13 cellular contexts compared by ENCODE assay signal in the genomic region with DNA sequence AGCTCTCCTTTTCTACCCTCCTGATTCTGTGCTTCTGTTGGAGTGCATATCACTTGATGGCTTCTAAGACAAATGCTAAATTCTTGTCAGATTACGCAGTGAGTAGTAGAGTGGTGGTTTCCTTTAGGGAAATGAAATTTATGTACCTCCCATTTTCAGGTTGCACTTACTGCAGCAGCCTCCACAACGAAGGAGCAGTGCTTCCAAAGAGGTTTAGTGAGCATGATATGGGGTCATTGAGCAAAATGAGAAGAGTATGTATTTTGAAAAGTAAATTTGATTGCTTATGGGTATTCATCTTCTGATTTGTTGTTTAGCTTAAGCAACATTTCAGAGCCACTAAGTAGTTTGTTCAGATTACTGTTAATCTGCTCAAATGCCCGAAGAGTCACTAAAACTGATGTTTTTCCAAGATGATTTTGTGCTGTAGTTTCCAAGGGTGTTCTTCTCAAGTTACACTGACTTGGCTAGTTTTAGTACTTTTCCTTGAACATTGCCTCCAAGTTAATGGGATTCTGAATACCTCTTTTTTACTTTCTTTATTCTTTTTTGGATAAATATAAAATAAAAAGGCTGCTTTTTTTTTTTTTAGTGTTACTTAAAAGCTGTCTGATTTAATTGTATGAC.
A peak's percentile ranks its signal among the peaks of the same experiment; 100 is the strongest.
DNase-seq lines count a peak whose midpoint lies in the region; TF ChIP-seq lines count a peak whose summit lies in the region.
"Had no signal": no experiment of that assay in that cellular context is flagged by ENCODE, and none has a peak within 500 bp of the region (broad histone marks: within the 10 kb centered on the region; RNA-seq: fewer than 3 reads in every experiment).

No MANE protein-coding gene starts in this region.

- peak; percentile 36 for DNase-seq in EH (ENCODE audit: low read depth)
- DNase-seq in HEK293T (ENCODE audit: extremely low spot score), result peak; percentile 10
- DNase-seq in mesenchymal stem cell, result peak; percentile 18
- DNase-seq in DMS79 treated with DMSO at 0.1 percent for 48 hours (lab: John Stamatoyannopoulos, UW), result no peak
- DNase-seq in transverse colon, result no peak
- DNase-seq in immature natural killer cell, result no peak
- DNase-seq in NCI-H82 (lab: John Stamatoyannopoulos, UW), result no peak
- DNase-seq: activated CD4-positive, alpha-beta T cell treated with anti-CD3 and anti-CD28 coated beads for 48 hours; Caco-2; colonic mucosa; OCI-M1; posterior cingulate gyrus had no signal

- POLR2A ChIA-PET in HEK293T (lab: Yijun Ruan, JAX), result no interaction called here

- H3K4me2 ChIP-seq in mesenchymal stem cell (ENCODE audit: low read length, poor library complexity, severe bottlenecking), result no peak overlapping the region

- H3K23ac ChIP-seq in mesenchymal stem cell (ENCODE audit: low read length in 2 of 2), result no peak overlapping the region

- peak overlapping the region; percentile 62 for H3K27ac Mint-ChIP-seq in activated naive CD8-positive, alpha-beta T cell
- peak overlapping the region in 3 of 6 donors; percentile 36 to 76 (median 56) for H3K27ac Mint-ChIP-seq in immature natural killer cell

- peaks cover 3% of the 10 kb centered on the region for H3K36me3 Mint-ChIP-seq in activated naive CD8-positive, alpha-beta T cell
- H3K36me3 Mint-ChIP-seq in immature natural killer cell, result no peaks in the 10 kb centered on the region

- H3K4ac ChIP-seq in mesenchymal stem cell (ENCODE audit: low read depth in 1 of 2, low read length in 2 of 2), result no peak overlapping the region

- no peak overlapping the region for H3K27ac ChIP-seq in mesenchymal stem cell (ENCODE audit: low read length, poor library complexity, severe bottlenecking)
- no peak overlapping the region for H3K27ac ChIP-seq in transverse colon
- H3K27ac ChIP-seq: colonic mucosa had no signal

- TF ChIP-seq CTCF in transverse colon (IDR thresholded peaks at IDR 0.05), result no peak

- H2BK15ac ChIP-seq in mesenchymal stem cell (ENCODE audit: low read depth, poor library complexity, severe bottlenecking), result no peak overlapping the region

- peak overlapping the region; percentile 77 for H3K9ac ChIP-seq in mesenchymal stem cell (ENCODE audit: low read length)

- H3K79me1 ChIP-seq in mesenchymal stem cell (replicated peaks; ENCODE audit: low read length, poor library complexity, severe bottlenecking), result peaks cover 23% of the 10 kb centered on the region

- no peak overlapping the region for H2BK120ac ChIP-seq in mesenchymal stem cell (ENCODE audit: low read depth, low read length)

- no peak for TF ChIP-seq POLR2A in transverse colon (IDR thresholded peaks at IDR 0.05)

- H4K8ac ChIP-seq in mesenchymal stem cell (ENCODE audit: low read length), result no peak overlapping the region

- TF ChIP-seq EP300 in transverse colon (IDR thresholded peaks at IDR 0.05; ENCODE audit: low read depth), result no peak

- peak overlapping the region; percentile 2 for H3K4me3 Mint-ChIP-seq in activated naive CD8-positive, alpha-beta T cell
- H3K4me3 Mint-ChIP-seq in immature natural killer cell, result no peak overlapping the region

- H2AK5ac ChIP-seq in mesenchymal stem cell (ENCODE audit: low read length, severe bottlenecking), result no peak overlapping the region

- no peak overlapping the region for H2BK5ac ChIP-seq in mesenchymal stem cell (ENCODE audit: low read depth, low read length, poor library complexity, severe bottlenecking)

- H3K9me3 ChIP-seq in mesenchymal stem cell (ENCODE audit: control insufficient read depth, low read length) (no peaks in the 10 kb centered on the region), transverse colon (no peaks in the 10 kb centered on the region)
- H3K9me3 ChIP-seq: Caco-2, colonic mucosa had no signal

- no peak overlapping the region for H3K14ac ChIP-seq in mesenchymal stem cell (ENCODE audit: low read length in 2 of 2)

- no peaks in the 10 kb centered on the region for H3K36me3 ChIP-seq in mesenchymal stem cell (ENCODE audit: control insufficient read depth in 1 of 2, insufficient read depth in 2 of 2, low read depth in 1 of 2, low read length in 2 of 2)
- H3K36me3 ChIP-seq in transverse colon, result no peaks in the 10 kb centered on the region
- H3K36me3 ChIP-seq: colonic mucosa had no signal

- H3K4me1 ChIP-seq in mesenchymal stem cell (ENCODE audit: control insufficient read depth, insufficient read depth, low read depth, low read length) (no peaks in the 10 kb centered on the region), transverse colon (peaks cover 0 to 19% (median 0%) of the 10 kb centered on the region in 4 donors)
- H3K4me1 ChIP-seq: colonic mucosa had no signal

- no peak overlapping the region for H3K18ac ChIP-seq in mesenchymal stem cell (ENCODE audit: low read depth in 1 of 2, low read length in 2 of 2)

- no peaks in the 10 kb centered on the region for H3K9me3 Mint-ChIP-seq in activated naive CD8-positive, alpha-beta T cell (ENCODE audit: low read depth)
- no peaks in the 10 kb centered on the region for H3K9me3 Mint-ChIP-seq in immature natural killer cell

- H3K27me3 ChIP-seq in mesenchymal stem cell (ENCODE audit: control insufficient read depth in 1 of 2, insufficient read depth in 1 of 2, low read length in 2 of 2), result no peaks in the 10 kb centered on the region
- H3K27me3 ChIP-seq in transverse colon, result no peaks in the 10 kb centered on the region
- H3K27me3 ChIP-seq: colonic mucosa had no signal

- CTCF ChIA-PET in HEK293T (lab: Yijun Ruan, JAX), result no interaction called here

- H3K4me3 ChIP-seq in mesenchymal stem cell (ENCODE audit: insufficient read depth in 1 of 2, low read depth in 1 of 2, low read length in 2 of 2) (peak overlapping the region in 1 of 2 experiments; percentile 55), transverse colon (no peak overlapping the region)
- H3K4me3 ChIP-seq: colonic mucosa had no signal

- in situ Hi-C loops in transverse colon (cut with MboI; ENCODE audit: low pct_ligation_motif_present in 1 of 4, low pct_unique_long_range_greater_than_20kb in 1 of 4, low sequenced_read_pairs in 3 of 4), result loop anchor here in 1 of 4 donors (25.0 kb wide), 1 partner anchor 264 kb away; no protein-coding TSS in a partner anchor

- no peaks in the 10 kb centered on the region for H3K27me3 Mint-ChIP-seq in activated naive CD8-positive, alpha-beta T cell
- H3K27me3 Mint-ChIP-seq in immature natural killer cell (ENCODE audit: low read depth in 3 of 3), result no peaks in the 10 kb centered on the region

- peaks cover 36% of the 10 kb centered on the region for H3K4me1 Mint-ChIP-seq in activated naive CD8-positive, alpha-beta T cell (ENCODE audit: low read depth)
- H3K4me1 Mint-ChIP-seq in immature natural killer cell, result peaks cover 26 to 29% of the 10 kb centered on the region in 2 donors

- intact Hi-C loops in transverse colon (cut with DNase I; ENCODE audit: low total_unique reads), result no loop called here

- no peak overlapping the region for H2BK12ac ChIP-seq in mesenchymal stem cell (ENCODE audit: low read length in 2 of 2)

- H2AFZ ChIP-seq in mesenchymal stem cell (ENCODE audit: low read depth, low read length), result no peak overlapping the region

- WGBS in mesenchymal stem cell, result 46% methylated on average over 3 of the region's 3 CpGs
- 69 to 72% methylated on average over 3 of the region's 3 CpGs for WGBS in transverse colon (ENCODE audit: low coverage in 1 of 2), 2 donors

- no peak overlapping the region for H4K91ac ChIP-seq in mesenchymal stem cell (ENCODE audit: low read length)

TF ChIP-seq in HEK293T, 16 proteins besides CTCF, POLR2A, EP300 and RAD21:
- TF ChIP-seq SP1 (IDR thresholded peaks at IDR 0.05) (no peak), SUZ12 (IDR thresholded peaks at IDR 0.05) (no peak), HDGF (IDR thresholded peaks at IDR 0.05; ENCODE audit: borderline replicate concordance) (no peak), FOXK2 (IDR thresholded peaks at IDR 0.05) (no peak), FOXM1 (IDR thresholded peaks at IDR 0.05; ENCODE audit: borderline replicate concordance) (no peak), ARNT (IDR thresholded peaks at IDR 0.05) (no peak), TARDBP (IDR thresholded peaks at IDR 0.05) (no peak), FOXA1 (IDR thresholded peaks at IDR 0.05) (no peak), BHLHE40 (IDR thresholded peaks at IDR 0.05; ENCODE audit: borderline replicate concordance) (no peak), NFRKB (IDR thresholded peaks at IDR 0.05) (no peak), LEF1 (IDR thresholded peaks at IDR 0.05; ENCODE audit: borderline replicate concordance) (no peak)
TF ChIP-seq in HEK293T: peak in this region for 0.

Comparison
In these comparisons a context has a peak if more than half of its experiments do, and no peak if none do; other contexts are left out.
1. DNase-seq: peak in EH (single experiment), HEK293T (single experiment) and mesenchymal stem cell (single experiment); none in DMS79 treated with DMSO at 0.1 percent for 48 hours (single experiment), transverse colon (single experiment), immature natural killer cell (0 of 3) and NCI-H82 (single experiment).